14 cellular contexts compared by ENCODE assay signal in genomic region chr1:57839488-57839887, GRCh38.
"Had no signal": no experiment of that assay in that cellular context is flagged by ENCODE, and none has a peak within 500 bp of the region (broad histone marks: within the 10 kb centered on the region; RNA-seq: fewer than 3 reads in every experiment).

No MANE protein-coding gene starts in this region.

- ATAC-seq: activated CD8-positive, alpha-beta T cell treated with anti-CD3 and anti-CD28 coated beads for 36 hours; left lobe of liver; right lobe of liver; stimulated activated naive CD8-positive, alpha-beta T cell treated with anti-CD3 and anti-CD28 coated beads, Interleukin-15, Interleukin-2, amounts not matched to agents 100 U/mL and 50 U/mL, for 24 hours; WTC11 had no signal

- DNase-seq: activated CD4-positive, alpha-beta T cell treated with anti-CD3 and anti-CD28 coated beads for 48 hours; activated CD8-positive, alpha-beta memory T cell treated with anti-CD3 and anti-CD28 coated beads, Interleukin-2, amount 50 U/mL, for 4 hours; activated CD8-positive, alpha-beta T cell treated with anti-CD3 and anti-CD28 coated beads for 36 hours; activated effector memory CD4-positive, alpha-beta T cell treated with anti-CD3 and anti-CD28 coated beads, Interleukin-2, amount 50 U/mL, for 16 hours; activated T-cell treated with anti-CD3 and anti-CD28 coated beads, Interleukin-2, amount 50 U/mL, for 48 hours; adrenal gland; midbrain; right lobe of liver; stimulated activated CD4-positive, alpha-beta T cell treated with anti-CD3 and anti-CD28 coated beads, Interleukin-4, amount 100 ng/mL, for 4 hours; stimulated activated CD8-positive, alpha-beta memory T cell treated with anti-CD3 and anti-CD28 coated beads, Interleukin-4, amount 100 ng/mL, for 48 hours; stimulated activated naive CD8-positive, alpha-beta T cell treated with anti-CD3 and anti-CD28 coated beads, Interleukin-15, Interleukin-2, amounts not matched to agents 100 U/mL and 50 U/mL, for 24 hours; trophoblast cell had no signal
